1 cellular context compared by ENCODE assay signal in the genomic region with DNA sequence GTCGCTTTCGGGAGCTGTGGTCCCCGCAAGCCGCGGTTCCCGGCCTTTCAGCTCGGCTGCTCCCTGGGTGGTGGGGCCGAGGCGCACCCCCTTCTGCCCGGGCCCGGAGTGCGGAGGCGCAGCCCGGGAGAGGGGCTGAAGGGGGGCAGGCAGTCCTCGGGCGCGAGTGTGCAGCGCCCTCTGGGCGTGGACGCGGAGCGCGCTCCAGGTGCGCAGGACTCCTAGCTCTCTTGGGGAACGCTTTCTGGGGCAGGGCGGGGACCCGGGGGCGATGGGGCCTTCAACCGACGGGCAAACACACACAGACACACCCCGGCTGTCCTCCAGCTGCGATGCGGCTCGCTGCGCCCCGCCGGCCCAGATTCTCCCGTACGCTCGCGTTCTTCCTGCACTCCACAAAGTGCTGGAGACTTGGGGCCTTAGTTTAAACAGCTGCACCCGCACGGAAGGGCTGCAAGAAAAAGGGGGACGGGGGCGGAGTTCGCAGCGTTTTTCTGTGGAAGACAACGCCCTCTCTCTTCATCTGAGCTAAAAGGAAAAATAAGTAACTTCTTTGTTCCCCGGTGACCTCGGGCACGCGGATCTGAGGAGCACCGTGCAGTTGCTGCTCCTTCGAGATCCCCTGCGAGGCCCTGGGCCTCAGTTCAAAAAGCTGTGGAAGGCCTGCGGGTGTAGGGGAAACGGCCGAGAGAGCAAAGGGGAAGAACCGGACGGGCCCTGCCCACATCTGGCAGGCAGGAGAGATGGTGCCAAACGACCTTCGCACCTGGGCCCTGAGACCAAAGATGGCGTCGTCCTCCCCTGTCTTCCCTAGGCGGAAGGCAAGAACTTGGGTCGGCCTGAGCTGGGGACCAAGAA.
A peak's percentile ranks its signal among the peaks of the same experiment; 100 is the strongest.
TF ChIP-seq lines count a peak whose summit lies in the region.

No MANE protein-coding gene starts in this region.

TF ChIP-seq in HepG2, 621 proteins besides CTCF, POLR2A, EP300 and RAD21 (continued from another document and continues in another):
- TF ChIP-seq, protein P1, sequence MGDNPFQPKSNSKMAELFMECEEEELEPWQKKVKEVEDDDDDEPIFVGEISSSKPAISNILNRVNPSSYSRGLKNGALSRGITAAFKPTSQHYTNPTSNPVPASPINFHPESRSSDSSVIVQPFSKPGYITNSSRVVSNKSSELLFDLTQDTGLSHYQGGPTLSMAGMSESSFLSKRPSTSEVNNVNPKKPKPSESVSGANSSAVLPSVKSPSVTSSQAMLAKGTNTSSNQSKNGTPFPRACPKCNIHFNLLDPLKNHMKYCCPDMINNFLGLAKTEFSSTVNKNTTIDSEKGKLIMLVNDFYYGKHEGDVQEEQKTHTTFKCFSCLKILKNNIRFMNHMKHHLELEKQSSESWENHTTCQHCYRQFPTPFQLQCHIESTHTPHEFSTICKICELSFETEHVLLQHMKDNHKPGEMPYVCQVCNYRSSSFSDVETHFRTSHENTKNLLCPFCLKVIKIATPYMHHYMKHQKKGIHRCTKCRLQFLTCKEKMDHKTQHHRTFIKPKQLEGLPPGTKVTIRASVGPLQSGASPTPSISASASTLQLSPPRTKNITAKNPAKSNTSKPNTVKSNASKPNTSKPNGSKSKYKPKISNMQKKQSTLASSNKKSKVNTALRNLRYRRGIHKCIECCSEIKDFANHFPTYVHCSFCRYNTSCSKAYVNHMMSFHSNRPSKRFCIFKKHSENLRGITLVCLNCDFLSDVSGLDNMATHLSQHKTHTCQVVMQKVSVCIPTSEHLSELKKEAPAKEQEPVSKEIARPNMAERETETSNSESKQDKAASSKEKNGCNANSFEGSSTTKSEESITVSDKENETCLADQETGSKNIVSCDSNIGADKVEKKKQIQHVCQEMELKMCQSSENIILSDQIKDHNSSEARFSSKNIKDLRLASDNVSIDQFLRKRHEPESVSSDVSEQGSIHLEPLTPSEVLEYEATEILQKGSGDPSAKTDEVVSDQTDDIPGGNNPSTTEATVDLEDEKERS (CRISPR knock-in tag; IDR thresholded peaks at IDR 0.05), result peak; percentile 64; the same call in 1 of the 2 replicates
- TF ChIP-seq CHCHD3 (CRISPR knock-in tag; IDR thresholded peaks at IDR 0.05) (peak; percentile 88), ISX (CRISPR knock-in tag; conservative IDR thresholded peaks at IDR 0.05) (0 out of 2 replicates have a peak, but pooled peaks have one; percentile 49), DPF2 (CRISPR knock-in tag; IDR thresholded peaks at IDR 0.05; ENCODE audit: borderline replicate concordance, low read depth) (peak; percentile 14), EEA1 (CRISPR knock-in tag; IDR thresholded peaks at IDR 0.05; ENCODE audit: borderline replicate concordance) (no peak; the same call in 1 of the 2 replicates), HMG20B (CRISPR knock-in tag; conservative IDR thresholded peaks at IDR 0.05) (0 out of 2 replicates have a peak, but pooled peaks have one; percentile 23), ZNF660 (CRISPR knock-in tag; IDR thresholded peaks at IDR 0.05; ENCODE audit: borderline replicate concordance, low read depth) (no peak), TAF15 (IDR thresholded peaks at IDR 0.05; ENCODE audit: low read depth, low read length, poor library complexity, severe bottlenecking) (peak; percentile 88), ZNF296 (CRISPR knock-in tag; conservative IDR thresholded peaks at IDR 0.05) (no peak), ARHGAP35 (CRISPR knock-in tag; IDR thresholded peaks at IDR 0.05; ENCODE audit: borderline replicate concordance) (0 out of 2 replicates have a peak, but pooled peaks have one; percentile 53), POLR2G (IDR thresholded peaks at IDR 0.05; ENCODE audit: low read depth, low read length) (peak; percentile 67), SP4 (CRISPR knock-in tag; IDR thresholded peaks at IDR 0.05) (peak; percentile 76), TOPORS (CRISPR knock-in tag; IDR thresholded peaks at IDR 0.05) (0 out of 2 replicates have a peak, but pooled peaks have one; percentile 56), SRSF1 (optimal IDR thresholded peaks at IDR 0.05; ENCODE audit: low read depth, low read length) (peak; percentile 75), ZNF674 (CRISPR knock-in tag; IDR thresholded peaks at IDR 0.05; ENCODE audit: low read depth) (peak; percentile 82; the same call in 1 of the 2 replicates), FOXP1 (IDR thresholded peaks at IDR 0.05) (no peak), FOXP1 (CRISPR knock-in tag; IDR thresholded peaks at IDR 0.05) (no peak), SP140L (CRISPR knock-in tag; IDR thresholded peaks at IDR 0.05; ENCODE audit: borderline replicate concordance) (peak; percentile 21; the same call in 1 of the 2 replicates), ZNF841 (CRISPR knock-in tag; IDR thresholded peaks at IDR 0.05; ENCODE audit: borderline replicate concordance) (no peak), TOE1 (CRISPR knock-in tag; IDR thresholded peaks at IDR 0.05) (0 out of 2 replicates have a peak, but pooled peaks have one; percentile 45), SIX1 (CRISPR knock-in tag; IDR thresholded peaks at IDR 0.05; ENCODE audit: borderline replicate concordance) (no peak), HNRNPLL (IDR thresholded peaks at IDR 0.05; ENCODE audit: low read depth, low read length, poor library complexity, severe bottlenecking) (peak; percentile 91), RXRB (CRISPR knock-in tag; IDR thresholded peaks at IDR 0.05; ENCODE audit: borderline replicate concordance) (peak; percentile 65), KMT2A (CRISPR knock-in tag; IDR thresholded peaks at IDR 0.05) (no peak; the same call in 1 of the 2 replicates), RBAK (CRISPR knock-in tag; IDR thresholded peaks at IDR 0.05) (no peak)
- TF ChIP-seq, protein P2, sequence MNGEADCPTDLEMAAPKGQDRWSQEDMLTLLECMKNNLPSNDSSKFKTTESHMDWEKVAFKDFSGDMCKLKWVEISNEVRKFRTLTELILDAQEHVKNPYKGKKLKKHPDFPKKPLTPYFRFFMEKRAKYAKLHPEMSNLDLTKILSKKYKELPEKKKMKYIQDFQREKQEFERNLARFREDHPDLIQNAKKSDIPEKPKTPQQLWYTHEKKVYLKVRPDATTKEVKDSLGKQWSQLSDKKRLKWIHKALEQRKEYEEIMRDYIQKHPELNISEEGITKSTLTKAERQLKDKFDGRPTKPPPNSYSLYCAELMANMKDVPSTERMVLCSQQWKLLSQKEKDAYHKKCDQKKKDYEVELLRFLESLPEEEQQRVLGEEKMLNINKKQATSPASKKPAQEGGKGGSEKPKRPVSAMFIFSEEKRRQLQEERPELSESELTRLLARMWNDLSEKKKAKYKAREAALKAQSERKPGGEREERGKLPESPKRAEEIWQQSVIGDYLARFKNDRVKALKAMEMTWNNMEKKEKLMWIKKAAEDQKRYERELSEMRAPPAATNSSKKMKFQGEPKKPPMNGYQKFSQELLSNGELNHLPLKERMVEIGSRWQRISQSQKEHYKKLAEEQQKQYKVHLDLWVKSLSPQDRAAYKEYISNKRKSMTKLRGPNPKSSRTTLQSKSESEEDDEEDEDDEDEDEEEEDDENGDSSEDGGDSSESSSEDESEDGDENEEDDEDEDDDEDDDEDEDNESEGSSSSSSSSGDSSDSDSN (CRISPR knock-in tag; IDR thresholded peaks at IDR 0.05), result peak; percentile 97
- TF ChIP-seq, protein P3, sequence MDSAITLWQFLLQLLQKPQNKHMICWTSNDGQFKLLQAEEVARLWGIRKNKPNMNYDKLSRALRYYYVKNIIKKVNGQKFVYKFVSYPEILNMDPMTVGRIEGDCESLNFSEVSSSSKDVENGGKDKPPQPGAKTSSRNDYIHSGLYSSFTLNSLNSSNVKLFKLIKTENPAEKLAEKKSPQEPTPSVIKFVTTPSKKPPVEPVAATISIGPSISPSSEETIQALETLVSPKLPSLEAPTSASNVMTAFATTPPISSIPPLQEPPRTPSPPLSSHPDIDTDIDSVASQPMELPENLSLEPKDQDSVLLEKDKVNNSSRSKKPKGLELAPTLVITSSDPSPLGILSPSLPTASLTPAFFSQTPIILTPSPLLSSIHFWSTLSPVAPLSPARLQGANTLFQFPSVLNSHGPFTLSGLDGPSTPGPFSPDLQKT (CRISPR knock-in tag; IDR thresholded peaks at IDR 0.05; ENCODE audit: borderline replicate concordance), result no peak
- TF ChIP-seq, protein P4, sequence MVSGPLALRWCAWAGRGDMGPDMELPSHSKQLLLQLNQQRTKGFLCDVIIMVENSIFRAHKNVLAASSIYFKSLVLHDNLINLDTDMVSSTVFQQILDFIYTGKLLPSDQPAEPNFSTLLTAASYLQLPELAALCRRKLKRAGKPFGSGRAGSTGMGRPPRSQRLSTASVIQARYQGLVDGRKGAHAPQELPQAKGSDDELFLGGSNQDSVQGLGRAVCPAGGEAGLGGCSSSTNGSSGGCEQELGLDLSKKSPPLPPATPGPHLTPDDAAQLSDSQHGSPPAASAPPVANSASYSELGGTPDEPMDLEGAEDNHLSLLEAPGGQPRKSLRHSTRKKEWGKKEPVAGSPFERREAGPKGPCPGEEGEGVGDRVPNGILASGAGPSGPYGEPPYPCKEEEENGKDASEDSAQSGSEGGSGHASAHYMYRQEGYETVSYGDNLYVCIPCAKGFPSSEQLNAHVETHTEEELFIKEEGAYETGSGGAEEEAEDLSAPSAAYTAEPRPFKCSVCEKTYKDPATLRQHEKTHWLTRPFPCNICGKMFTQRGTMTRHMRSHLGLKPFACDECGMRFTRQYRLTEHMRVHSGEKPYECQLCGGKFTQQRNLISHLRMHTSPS (CRISPR knock-in tag; IDR thresholded peaks at IDR 0.05; ENCODE audit: low read depth), result peak; percentile 78
- TF ChIP-seq, protein P5, sequence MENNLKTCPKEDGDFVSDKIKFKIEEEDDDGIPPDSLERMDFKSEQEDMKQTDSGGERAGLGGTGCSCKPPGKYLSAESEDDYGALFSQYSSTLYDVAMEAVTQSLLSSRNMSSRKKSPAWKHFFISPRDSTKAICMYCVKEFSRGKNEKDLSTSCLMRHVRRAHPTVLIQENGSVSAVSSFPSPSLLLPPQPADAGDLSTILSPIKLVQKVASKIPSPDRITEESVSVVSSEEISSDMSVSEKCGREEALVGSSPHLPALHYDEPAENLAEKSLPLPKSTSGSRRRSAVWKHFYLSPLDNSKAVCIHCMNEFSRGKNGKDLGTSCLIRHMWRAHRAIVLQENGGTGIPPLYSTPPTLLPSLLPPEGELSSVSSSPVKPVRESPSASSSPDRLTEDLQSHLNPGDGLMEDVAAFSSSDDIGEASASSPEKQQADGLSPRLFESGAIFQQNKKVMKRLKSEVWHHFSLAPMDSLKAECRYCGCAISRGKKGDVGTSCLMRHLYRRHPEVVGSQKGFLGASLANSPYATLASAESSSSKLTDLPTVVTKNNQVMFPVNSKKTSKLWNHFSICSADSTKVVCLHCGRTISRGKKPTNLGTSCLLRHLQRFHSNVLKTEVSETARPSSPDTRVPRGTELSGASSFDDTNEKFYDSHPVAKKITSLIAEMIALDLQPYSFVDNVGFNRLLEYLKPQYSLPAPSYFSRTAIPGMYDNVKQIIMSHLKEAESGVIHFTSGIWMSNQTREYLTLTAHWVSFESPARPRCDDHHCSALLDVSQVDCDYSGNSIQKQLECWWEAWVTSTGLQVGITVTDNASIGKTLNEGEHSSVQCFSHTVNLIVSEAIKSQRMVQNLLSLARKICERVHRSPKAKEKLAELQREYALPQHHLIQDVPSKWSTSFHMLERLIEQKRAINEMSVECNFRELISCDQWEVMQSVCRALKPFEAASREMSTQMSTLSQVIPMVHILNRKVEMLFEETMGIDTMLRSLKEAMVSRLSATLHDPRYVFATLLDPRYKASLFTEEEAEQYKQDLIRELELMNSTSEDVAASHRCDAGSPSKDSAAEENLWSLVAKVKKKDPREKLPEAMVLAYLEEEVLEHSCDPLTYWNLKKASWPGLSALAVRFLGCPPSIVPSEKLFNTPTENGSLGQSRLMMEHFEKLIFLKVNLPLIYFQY (CRISPR knock-in tag; IDR thresholded peaks at IDR 0.05; ENCODE audit: borderline replicate concordance), result no peak; the same call in 1 of the 2 replicates
- TF ChIP-seq, protein P6, sequence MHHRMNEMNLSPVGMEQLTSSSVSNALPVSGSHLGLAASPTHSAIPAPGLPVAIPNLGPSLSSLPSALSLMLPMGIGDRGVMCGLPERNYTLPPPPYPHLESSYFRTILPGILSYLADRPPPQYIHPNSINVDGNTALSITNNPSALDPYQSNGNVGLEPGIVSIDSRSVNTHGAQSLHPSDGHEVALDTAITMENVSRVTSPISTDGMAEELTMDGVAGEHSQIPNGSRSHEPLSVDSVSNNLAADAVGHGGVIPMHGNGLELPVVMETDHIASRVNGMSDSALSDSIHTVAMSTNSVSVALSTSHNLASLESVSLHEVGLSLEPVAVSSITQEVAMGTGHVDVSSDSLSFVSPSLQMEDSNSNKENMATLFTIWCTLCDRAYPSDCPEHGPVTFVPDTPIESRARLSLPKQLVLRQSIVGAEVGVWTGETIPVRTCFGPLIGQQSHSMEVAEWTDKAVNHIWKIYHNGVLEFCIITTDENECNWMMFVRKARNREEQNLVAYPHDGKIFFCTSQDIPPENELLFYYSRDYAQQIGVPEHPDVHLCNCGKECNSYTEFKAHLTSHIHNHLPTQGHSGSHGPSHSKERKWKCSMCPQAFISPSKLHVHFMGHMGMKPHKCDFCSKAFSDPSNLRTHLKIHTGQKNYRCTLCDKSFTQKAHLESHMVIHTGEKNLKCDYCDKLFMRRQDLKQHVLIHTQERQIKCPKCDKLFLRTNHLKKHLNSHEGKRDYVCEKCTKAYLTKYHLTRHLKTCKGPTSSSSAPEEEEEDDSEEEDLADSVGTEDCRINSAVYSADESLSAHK (CRISPR knock-in tag; IDR thresholded peaks at IDR 0.05; ENCODE audit: borderline replicate concordance), result no peak
- TF ChIP-seq, protein P7, sequence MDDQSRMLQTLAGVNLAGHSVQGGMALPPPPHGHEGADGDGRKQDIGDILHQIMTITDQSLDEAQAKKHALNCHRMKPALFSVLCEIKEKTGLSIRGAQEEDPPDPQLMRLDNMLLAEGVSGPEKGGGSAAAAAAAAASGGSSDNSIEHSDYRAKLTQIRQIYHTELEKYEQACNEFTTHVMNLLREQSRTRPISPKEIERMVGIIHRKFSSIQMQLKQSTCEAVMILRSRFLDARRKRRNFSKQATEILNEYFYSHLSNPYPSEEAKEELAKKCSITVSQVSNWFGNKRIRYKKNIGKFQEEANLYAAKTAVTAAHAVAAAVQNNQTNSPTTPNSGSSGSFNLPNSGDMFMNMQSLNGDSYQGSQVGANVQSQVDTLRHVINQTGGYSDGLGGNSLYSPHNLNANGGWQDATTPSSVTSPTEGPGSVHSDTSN (CRISPR knock-in tag; IDR thresholded peaks at IDR 0.05; ENCODE audit: borderline replicate concordance), result no peak
- TF ChIP-seq, protein P8, sequence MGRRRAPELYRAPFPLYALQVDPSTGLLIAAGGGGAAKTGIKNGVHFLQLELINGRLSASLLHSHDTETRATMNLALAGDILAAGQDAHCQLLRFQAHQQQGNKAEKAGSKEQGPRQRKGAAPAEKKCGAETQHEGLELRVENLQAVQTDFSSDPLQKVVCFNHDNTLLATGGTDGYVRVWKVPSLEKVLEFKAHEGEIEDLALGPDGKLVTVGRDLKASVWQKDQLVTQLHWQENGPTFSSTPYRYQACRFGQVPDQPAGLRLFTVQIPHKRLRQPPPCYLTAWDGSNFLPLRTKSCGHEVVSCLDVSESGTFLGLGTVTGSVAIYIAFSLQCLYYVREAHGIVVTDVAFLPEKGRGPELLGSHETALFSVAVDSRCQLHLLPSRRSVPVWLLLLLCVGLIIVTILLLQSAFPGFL (CRISPR knock-in tag; IDR thresholded peaks at IDR 0.05), result no peak
